11 cellular contexts compared by ENCODE assay signal in genomic region chr11:116960916-116961315, GRCh38.
DNase-seq lines count a peak whose midpoint lies in the region; ATAC-seq, FAIRE-seq and TF ChIP-seq lines count a peak whose summit lies in the region.
"Had no signal": no experiment of that assay in that cellular context is flagged by ENCODE, and none has a peak within 500 bp of the region (broad histone marks: within the 10 kb centered on the region; RNA-seq: fewer than 3 reads in every experiment).

No MANE protein-coding gene starts in this region.

- DNase-seq in H7 (peak; percentile 13), T-helper 17 cell (no peak), fibroblast of villous mesenchyme (ENCODE audit: low read depth) (peak; percentile 40), T-cell (no peak), kidney (no peak)
- DNase-seq in stimulated activated CD4-positive, alpha-beta T cell treated with anti-CD3 and anti-CD28 coated beads, Interleukin-2, amount 100 ng/mL, for 24 hours = no peak
- DNase-seq: immature natural killer cell had no signal

- no peak for FAIRE-seq in kidney (lab: Jason Lieb, UNC)

- H3K9ac ChIP-seq in skeletal muscle satellite cell (ENCODE audit: low read depth, low read length) (peak overlapping the region; percentile 8), kidney (ENCODE audit: low read length in 2 of 2) (no peak overlapping the region)

- intact Hi-C loops in kidney (cut with DNase I) = no loop called here

- H3K4me1 Mint-ChIP-seq in T-helper 17 cell = peaks cover 35% of the 10 kb centered on the region
- peaks cover 53 to 67% (median 64%) of the 10 kb centered on the region in 3 donors for H3K4me1 Mint-ChIP-seq in T-cell

- H3K4me3 ChIP-seq in H7 (ENCODE audit: insufficient read depth, low read depth, low read length) = no peak overlapping the region
- no peak overlapping the region for H3K4me3 ChIP-seq in fibroblast of villous mesenchyme (ENCODE audit: low read depth, low read length)
- no peak overlapping the region for H3K4me3 ChIP-seq in skeletal muscle satellite cell (ENCODE audit: low read length)
- H3K4me3 ChIP-seq in kidney (ENCODE audit: low read length in 2 of 2) = no peak overlapping the region

- peaks cover 31% of the 10 kb centered on the region for H3K4me1 ChIP-seq in skeletal muscle satellite cell (ENCODE audit: control insufficient read depth, insufficient read depth, low read length)
- peaks cover 2 to 9% of the 10 kb centered on the region in 2 donors for H3K4me1 ChIP-seq in kidney (ENCODE audit: control insufficient read depth in 1 of 2, insufficient read depth in 1 of 2, low read depth in 1 of 2, low read length in 2 of 2)

- H3K27ac Mint-ChIP-seq in T-helper 17 cell = peak overlapping the region; percentile 65
- peak overlapping the region in 1 of 2 donors; percentile 19 for H3K27ac Mint-ChIP-seq in T-cell
- H3K27ac Mint-ChIP-seq: activated naive CD8-positive, alpha-beta T cell; T-helper 1 cell treated with Interleukin-12 subunit alpha and Interleukin-12 subunit beta and Interleukin-4 antibody, amounts not matched to agents 30 μg/mL and 1 μg/mL, for 36 hours had no signal

- H3K36me3 ChIP-seq in H7 (replicated peaks; ENCODE audit: control insufficient read depth, insufficient read depth, low read length) (no peaks in the 10 kb centered on the region), skeletal muscle satellite cell (ENCODE audit: insufficient read depth, low read length) (peaks cover 2% of the 10 kb centered on the region), kidney (ENCODE audit: control insufficient read depth in 1 of 2, insufficient read depth in 2 of 2, low read length in 2 of 2) (peaks cover 0 to 3% of the 10 kb centered on the region in 2 donors)

- H3K27me3 Mint-ChIP-seq in T-helper 17 cell (no peaks in the 10 kb centered on the region), T-cell (no peaks in the 10 kb centered on the region)
- H3K27me3 Mint-ChIP-seq: activated naive CD8-positive, alpha-beta T cell had no signal

- H3K9me3 Mint-ChIP-seq in T-cell = no peaks in the 10 kb centered on the region
- H3K9me3 Mint-ChIP-seq: immature natural killer cell; T-helper 1 cell treated with Interleukin-12 subunit alpha and Interleukin-12 subunit beta and Interleukin-4 antibody, amounts not matched to agents 30 μg/mL and 1 μg/mL, for 36 hours had no signal

- POLR2A ChIA-PET in T-cell (lab: Charles Lee) = interaction anchor here (0.6 to 0.9 kb wide), 3 partner anchors 11 to 137 kb away, joined by 3 read pairs; partner anchors contain the start of gene SIK3 (in 1 of the 2)

- H3K9me3 ChIP-seq in T-helper 17 cell (ENCODE audit: control insufficient read depth, low read length, poor library complexity, severe bottlenecking) = no peaks in the 10 kb centered on the region
- no peaks in the 10 kb centered on the region for H3K9me3 ChIP-seq in skeletal muscle satellite cell (replicated peaks; ENCODE audit: low read length)
- no peaks in the 10 kb centered on the region for H3K9me3 ChIP-seq in kidney (ENCODE audit: control insufficient read depth in 1 of 2, low read length in 2 of 2)

- ATAC-seq in T-helper 17 cell (no peak), GM19324 (IDR thresholded peaks at IDR 0.05; ENCODE audit: low FRiP score, unreplicated experiment) (no peak), T-cell (replicated peaks in 1 of 4) (no peak)

- peak overlapping the region in 1 of 2 donors; percentile 26 for H3K27ac ChIP-seq in kidney (ENCODE audit: low read depth in 2 of 2, low read length in 2 of 2)

- CTCF ChIA-PET in T-cell (lab: Charles Lee) = interaction anchor here in 1 of 2 donors (1.1 kb wide), 1 partner anchor 138 kb away, joined by 3 read pairs; no protein-coding TSS in a partner anchor

- H3K4me2 ChIP-seq in skeletal muscle satellite cell (ENCODE audit: low read length) = peak overlapping the region; percentile 25

- TF ChIP-seq CTCF in fibroblast of villous mesenchyme (IDR thresholded peaks at IDR 0.05; ENCODE audit: insufficient read depth, low read depth, low read length) = no peak
- no peak for TF ChIP-seq CTCF in kidney (IDR thresholded peaks at IDR 0.05; ENCODE audit: borderline replicate concordance, extremely low read depth, insufficient read depth)

- H3K4me3 Mint-ChIP-seq in T-helper 17 cell (peak overlapping the region; percentile 56), T-cell (no peak overlapping the region)
- H3K4me3 Mint-ChIP-seq: activated naive CD8-positive, alpha-beta T cell; immature natural killer cell; T-helper 1 cell treated with Interleukin-12 subunit alpha and Interleukin-12 subunit beta and Interleukin-4 antibody, amounts not matched to agents 30 μg/mL and 1 μg/mL, for 36 hours had no signal

- H3K27me3 ChIP-seq in H7 (ENCODE audit: control insufficient read depth, insufficient read depth, low read length) (no peaks in the 10 kb centered on the region), skeletal muscle satellite cell (ENCODE audit: control insufficient read depth, insufficient read depth, low read length) (no peaks in the 10 kb centered on the region)

- H3K36me3 Mint-ChIP-seq in T-helper 17 cell (ENCODE audit: low read depth) (no peaks in the 10 kb centered on the region), T-cell (peaks cover 18% of the 10 kb centered on the region)

Comparison
In these comparisons a context has a peak if more than half of its experiments do, and no peak if none do; other contexts are left out.
1. DNase-seq: peak in H7 (single experiment) and fibroblast of villous mesenchyme (single experiment); none in T-helper 17 cell (0 of 3), T-cell (0 of 34), kidney (single experiment) and stimulated activated CD4-positive, alpha-beta T cell treated with anti-CD3 and anti-CD28 coated beads, Interleukin-2, amount 100 ng/mL, for 24 hours (0 of 2).